Comparison of ENCODE assay signal across 7 cellular contexts in the genomic region with DNA sequence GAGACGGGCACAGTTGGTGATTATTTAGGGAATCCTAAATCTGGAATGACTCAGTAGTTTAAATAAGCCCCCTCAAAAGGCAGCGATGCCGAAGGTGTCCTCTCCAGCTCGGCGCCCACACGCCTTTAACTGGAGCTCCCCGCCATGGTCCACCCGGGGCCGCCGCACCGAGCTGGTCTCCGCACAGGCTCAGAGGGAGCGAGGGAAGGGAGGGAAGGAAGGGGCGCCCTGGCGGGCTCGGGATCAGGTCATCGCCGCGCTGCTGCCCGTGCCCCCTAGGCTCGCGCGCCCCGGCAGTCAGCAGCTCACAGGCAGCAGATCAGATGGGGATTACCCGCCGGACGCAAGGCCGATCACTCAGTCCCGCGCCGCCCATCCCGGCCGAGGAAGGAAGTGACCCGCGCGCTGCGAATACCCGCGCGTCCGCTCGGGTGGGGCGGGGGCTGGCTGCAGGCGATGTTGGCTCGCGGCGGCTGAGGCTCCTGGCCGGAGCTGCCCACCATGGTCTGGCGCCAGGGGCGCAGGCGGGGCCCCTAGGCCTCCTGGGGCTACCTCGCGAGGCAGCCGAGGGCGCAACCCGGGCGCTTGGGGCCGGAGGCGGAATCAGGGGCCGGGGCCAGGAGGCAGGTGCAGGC.
DNase-seq lines count a peak whose midpoint lies in the region; ATAC-seq, FAIRE-seq and TF ChIP-seq lines count a peak whose summit lies in the region.

No MANE protein-coding gene starts in this region.

- no peak for FAIRE-seq in bronchial epithelial cell (lab: Jason Lieb, UNC)

- H3K27me3 ChIP-seq in bronchial epithelial cell (ENCODE audit: control insufficient read depth, insufficient read depth, low read length) (peaks cover 19% of the 10 kb centered on the region), tibial artery (peaks cover 0 to 32% of the 10 kb centered on the region in 2 donors)

- intact Hi-C loops in tibial artery (cut with DNase I; ENCODE audit: low total_unique reads), result no loop called here

- no peaks in the 10 kb centered on the region for H3K9me3 ChIP-seq in tibial artery

- TF ChIP-seq CTCF in bronchial epithelial cell (IDR thresholded peaks at IDR 0.05; ENCODE audit: insufficient read depth, low read length, severe bottlenecking) (no peak), tibial artery (IDR thresholded peaks at IDR 0.05) (no peak)

- H3K36me3 ChIP-seq in bronchial epithelial cell (ENCODE audit: control insufficient read depth, insufficient read depth, low read length) (no peaks in the 10 kb centered on the region), tibial artery (no peaks in the 10 kb centered on the region)

- peaks cover 0 to 27% (median 14%) of the 10 kb centered on the region in 4 donors for H3K4me1 ChIP-seq in tibial artery

- no peak overlapping the region for H3K27ac ChIP-seq in tibial artery

- H3K4me3 ChIP-seq in bronchial epithelial cell (ENCODE audit: low read depth, low read length) (peak overlapping the region; percentile 24), tibial artery (peak overlapping the region; percentile 43 to 55)

- ATAC-seq in GM18909 (IDR thresholded peaks at IDR 0.05; ENCODE audit: poor library complexity, unreplicated experiment) (peak; percentile 75), HG03571 (IDR thresholded peaks at IDR 0.05; ENCODE audit: unreplicated experiment) (peak; percentile 46)

- DNase-seq in bronchial epithelial cell (ENCODE audit: low read depth) (no peak), kidney tubule cell (ENCODE audit: low spot score) (peak; percentile 64), tibial artery (peak in 1 of 2 donors; percentile 66), NCI-H1694 (lab: John Stamatoyannopoulos, UW) (no peak), middle frontal gyrus (ENCODE audit: extremely low spot score, low spot score) (no peak)
